11 cellular contexts compared by ENCODE assay signal in the genomic region with DNA sequence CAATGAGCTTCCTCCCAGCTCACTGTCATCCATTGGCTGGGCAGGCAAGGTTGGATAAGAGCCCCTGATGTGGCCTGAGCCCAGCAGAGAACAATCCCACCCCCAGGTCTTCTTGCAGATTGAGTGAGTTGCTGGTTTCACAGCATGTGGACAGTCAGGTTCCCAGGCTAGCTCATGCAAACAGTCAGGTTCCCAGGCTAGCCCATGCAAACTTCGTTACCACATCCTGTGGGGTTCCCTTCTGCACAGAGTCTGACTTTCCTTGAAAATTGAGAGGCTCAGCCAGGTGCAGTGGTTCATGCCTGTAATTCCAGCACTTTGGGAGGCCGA.
DNase-seq lines count a peak whose midpoint lies in the region; ATAC-seq and TF ChIP-seq lines count a peak whose summit lies in the region.
"Had no signal": no experiment of that assay in that cellular context is flagged by ENCODE, and none has a peak within 500 bp of the region (broad histone marks: within the 10 kb centered on the region; RNA-seq: fewer than 3 reads in every experiment).

No MANE protein-coding gene starts in this region.

- H3K27ac ChIP-seq in CD8-positive, alpha-beta T cell (ENCODE audit: low read depth, low read length) = no peak overlapping the region
- H3K27ac ChIP-seq: breast epithelium, lower lobe of right lung had no signal

- H3K4me3 Mint-ChIP-seq in brain (peak overlapping the region in 1 of 5 experiments; percentile 70), type B pancreatic cell (no peak overlapping the region)
- no peak overlapping the region for H3K4me3 Mint-ChIP-seq in CD8-positive, alpha-beta T cell

- H3K36me3 ChIP-seq in CD8-positive, alpha-beta T cell (ENCODE audit: insufficient read depth, low read length) = no peaks in the 10 kb centered on the region
- H3K36me3 ChIP-seq: breast epithelium, lower lobe of right lung had no signal

- peaks cover 6% of the 10 kb centered on the region for H3K27me3 Mint-ChIP-seq in brain
- no peaks in the 10 kb centered on the region for H3K27me3 Mint-ChIP-seq in type B pancreatic cell
- peaks cover 17% of the 10 kb centered on the region for H3K27me3 Mint-ChIP-seq in CD8-positive, alpha-beta T cell (ENCODE audit: low read depth)

- TF ChIP-seq CTCF in brain (conservative IDR thresholded peaks at IDR 0.05) = no peak
- no peak for TF ChIP-seq CTCF in type B pancreatic cell (conservative IDR thresholded peaks at IDR 0.05)
- TF ChIP-seq CTCF in CD8-positive, alpha-beta T cell (IDR thresholded peaks at IDR 0.05) = no peak

- no peaks in the 10 kb centered on the region for H3K9me3 ChIP-seq in CD8-positive, alpha-beta T cell (ENCODE audit: low read length)

- intact Hi-C loops in CD8-positive, alpha-beta T cell (cut with DNase I, micrococcal nuclease) = no loop called here

- CTCF ChIA-PET in CD8-positive, alpha-beta T cell (lab: Charles Lee) = no interaction called here

- H3K27ac Mint-ChIP-seq in brain = peak overlapping the region in 4 of 5 experiments; percentile 78 to 98 (median 89)
- H3K27ac Mint-ChIP-seq in type B pancreatic cell = no peak overlapping the region
- no peak overlapping the region for H3K27ac Mint-ChIP-seq in CD8-positive, alpha-beta T cell

- H3K4me3 ChIP-seq in CD8-positive, alpha-beta T cell (ENCODE audit: low read depth, low read length) = no peak overlapping the region
- H3K4me3 ChIP-seq: breast epithelium, lower lobe of right lung had no signal

- H3K9me3 Mint-ChIP-seq in brain = peaks cover 12 to 22% (median 19%) of the 10 kb centered on the region in 5 experiments
- H3K9me3 Mint-ChIP-seq in type B pancreatic cell = peaks cover 5% of the 10 kb centered on the region
- peaks cover 16% of the 10 kb centered on the region for H3K9me3 Mint-ChIP-seq in CD8-positive, alpha-beta T cell

- POLR2A ChIA-PET in CD8-positive, alpha-beta T cell (lab: Charles Lee) = interaction anchor here (1.3 kb wide), 1 partner anchor 31 kb away, joined by 3 read pairs; no protein-coding TSS in a partner anchor

- H3K4me1 Mint-ChIP-seq in brain (peaks cover 57% of the 10 kb centered on the region), type B pancreatic cell (ENCODE audit: unreplicated experiment) (no peaks in the 10 kb centered on the region)
- no peaks in the 10 kb centered on the region for H3K4me1 Mint-ChIP-seq in CD8-positive, alpha-beta T cell (ENCODE audit: low read depth)

- H3K36me3 Mint-ChIP-seq in brain = no peaks in the 10 kb centered on the region
- no peaks in the 10 kb centered on the region for H3K36me3 Mint-ChIP-seq in type B pancreatic cell
- H3K36me3 Mint-ChIP-seq in CD8-positive, alpha-beta T cell = no peaks in the 10 kb centered on the region

- ATAC-seq in GM18511 (IDR thresholded peaks at IDR 0.05; ENCODE audit: unreplicated experiment) = peak; percentile 43
- ATAC-seq in GM21515 (IDR thresholded peaks at IDR 0.05; ENCODE audit: unreplicated experiment) = peak; percentile 34
- ATAC-seq in HG03066 (IDR thresholded peaks at IDR 0.05; ENCODE audit: low read depth, unreplicated experiment) = peak; percentile 22
- no peak for ATAC-seq in CD8-positive, alpha-beta T cell

- no peak for DNase-seq in type B pancreatic cell (ENCODE audit: extremely low spot score, unreplicated experiment)
- no peak for DNase-seq in activated CD4-positive, alpha-beta T cell treated with anti-CD3 and anti-CD28 coated beads, Interleukin-2, amount 50 U/mL, for 4 hours
- DNase-seq in CD8-positive, alpha-beta T cell = no peak
- DNase-seq in stimulated activated CD4-positive, alpha-beta T cell treated with anti-CD3 and anti-CD28 coated beads, Interleukin-4, amount 100 ng/mL, for 1 hour = no peak
- DNase-seq: lower lobe of right lung, NCI-H526 had no signal

- no peaks in the 10 kb centered on the region for H3K4me1 ChIP-seq in CD8-positive, alpha-beta T cell (ENCODE audit: insufficient read depth, low read length)
- H3K4me1 ChIP-seq: breast epithelium, lower lobe of right lung had no signal

- no peaks in the 10 kb centered on the region for H3K27me3 ChIP-seq in CD8-positive, alpha-beta T cell (ENCODE audit: insufficient read depth, low read length)
- H3K27me3 ChIP-seq: breast epithelium had no signal

Comparison
In these comparisons a context has a peak if more than half of its experiments do, and no peak if none do; other contexts are left out.
1. H3K27ac Mint-ChIP-seq: peak in brain (4 of 5); none in type B pancreatic cell (single experiment) and CD8-positive, alpha-beta T cell (single experiment).